In the genomic region with DNA sequence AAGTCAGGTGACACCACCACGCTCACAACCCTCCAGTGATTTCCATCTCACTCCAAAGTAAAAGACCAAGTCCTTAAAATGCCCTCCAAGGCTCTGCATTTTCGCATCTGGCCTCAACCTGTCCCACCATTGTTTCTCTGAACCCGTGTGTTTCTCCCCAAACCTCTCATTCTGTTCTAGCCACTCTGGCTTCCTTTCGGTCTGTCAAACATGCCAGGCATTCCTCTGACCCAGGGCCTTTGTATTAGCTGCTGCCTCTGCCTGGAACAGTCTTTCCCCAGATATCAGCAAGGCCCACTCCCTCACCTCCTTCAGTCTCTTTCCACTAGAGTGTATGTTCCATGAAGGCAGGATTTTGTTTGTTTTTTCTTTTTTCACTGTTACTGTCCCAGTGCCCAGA, we compare ENCODE assay signal across 1 cellular context.
TF ChIP-seq lines count a peak whose summit lies in the region.

No MANE protein-coding gene starts in this region.

TF ChIP-seq in H1, 55 proteins besides CTCF, POLR2A, EP300 and RAD21:
- TF ChIP-seq TEAD4 (IDR thresholded peaks at IDR 0.05; ENCODE audit: low read depth, low read length) (peak; percentile 89), EZH2 (IDR thresholded peaks at IDR 0.05; ENCODE audit: low read depth, low read length, severe bottlenecking) (no peak), SUZ12 (IDR thresholded peaks at IDR 0.05; ENCODE audit: low read length) (no peak), SP2 (IDR thresholded peaks at IDR 0.05; ENCODE audit: low read length) (no peak), USF2 (IDR thresholded peaks at IDR 0.05; ENCODE audit: low read length) (no peak; the same call in 1 of the 2 replicates), CHD2 (IDR thresholded peaks at IDR 0.05; ENCODE audit: low read length) (no peak), HDAC6 (IDR thresholded peaks at IDR 0.05; ENCODE audit: low read depth, low read length) (no peak)
TF ChIP-seq in H1: peak in this region for 1.
